ENCODE assay signal across 31 cellular contexts in genomic region chr3:46218310-46218709, GRCh38. TPM values are rescaled to one million over a fixed set of nuclear protein-coding genes. Genes with fewer than 3 reads are reported as not detected.
"Had no signal": no experiment of that assay in that cellular context is flagged by ENCODE, and none has a peak within 500 bp of the region (broad histone marks: within the 10 kb centered on the region; RNA-seq: fewer than 3 reads in every experiment).

No MANE protein-coding gene starts in this region.

- H3K4me1 ChIP-seq: ascending aorta had no signal

- H3K27me3 ChIP-seq: ascending aorta, cardiac muscle cell had no signal

- ATAC-seq: activated CD8-positive, alpha-beta memory T cell treated with anti-CD3 and anti-CD28 coated beads, Interleukin-2, amount 10 ng/mL, durations not matched to agents 7 days and 5 days; activated CD8-positive, alpha-beta T cell treated with anti-CD3 and anti-CD28 coated beads for 36 hours; activated naive CD8-positive, alpha-beta T cell treated with anti-CD3 and anti-CD28 coated beads, Interleukin-2, amount 50 U/mL, for 24 hours had no signal

- H3K4me3 ChIP-seq: ascending aorta, cardiac muscle cell had no signal

- H3K27ac ChIP-seq: ascending aorta, cardiac muscle cell, VCaP had no signal

- FAIRE-seq: bronchial epithelial cell, TTC549 had no signal

- H3K9me3 ChIP-seq: ascending aorta had no signal

- H3K36me3 ChIP-seq: ascending aorta, cardiac muscle cell had no signal

- DNase-seq: activated B cell treated with CpG ODN at 0.5 μM for 24 hours; activated CD4-positive, alpha-beta memory T cell treated with anti-CD3 and anti-CD28 coated beads for 36 hours; activated CD4-positive, alpha-beta T cell treated with anti-CD3 and anti-CD28 coated beads for 4 hours; activated CD4-positive, alpha-beta T cell treated with anti-CD3 and anti-CD28 coated beads, Interleukin-2, amount 10 ng/mL, durations not matched to agents 24 days and 14 days; activated CD4-positive, alpha-beta T cell treated with anti-CD3 and anti-CD28 coated beads, Interleukin-2, amount 50 U/mL, for 1 hour; activated CD4-positive, alpha-beta T cell treated with anti-CD3 and anti-CD28 coated beads, Interleukin-2, amount 50 U/mL, for 4 hours; activated CD4-positive, CD25-positive, alpha-beta regulatory T cell treated with anti-CD3 and anti-CD28 coated beads, Interleukin-2, amount 50 U/mL, for 72 hours; activated CD8-positive, alpha-beta memory T cell treated with anti-CD3 and anti-CD28 coated beads, Interleukin-2, amount 10 ng/mL, durations not matched to agents 7 days and 5 days; activated CD8-positive, alpha-beta memory T cell treated with anti-CD3 and anti-CD28 coated beads, Interleukin-2, amount 50 U/mL, for 48 hours; activated CD8-positive, alpha-beta T cell treated with anti-CD3 and anti-CD28 coated beads for 36 hours; activated effector memory CD4-positive, alpha-beta T cell treated with Interleukin-2 at 50 U/mL for 16 hours; activated gamma-delta T cell; activated naive CD4-positive, alpha-beta T cell treated with anti-CD3 and anti-CD28 coated beads, Interleukin-2, amount 10 ng/mL, durations not matched to agents 7 days and 5 days; activated naive CD4-positive, alpha-beta T cell treated with Interleukin-2 at 50 U/mL for 16 hours; activated naive CD8-positive, alpha-beta T cell treated with anti-CD3 and anti-CD28 coated beads, Interleukin-2, amount 10 ng/mL, durations not matched to agents 7 days and 5 days; activated naive CD8-positive, alpha-beta T cell treated with anti-CD3 and anti-CD28 coated beads, Interleukin-2, amount 50 U/mL, for 24 hours; activated T-cell treated with anti-CD3 and anti-CD28 coated beads, Interleukin-2, amount 50 U/mL, for 24 hours; activated T-cell treated with anti-CD3 and anti-CD28 coated beads, Interleukin-2, amount 50 U/mL, for 48 hours; amygdala; anterior cingulate cortex; caudate nucleus; cerebellar nuclear complex; T-helper 2 cell; T-helper 9 cell had no signal

RNA-seq across cellular contexts. Expression of gene CCR1, which starts 10.2 kb away (rescaled TPM):
- total RNA-seq: bronchial epithelial cell, cardiac muscle cell, chondrocyte had no signal
- polyA plus RNA-seq: cardiac muscle cell had no signal

RNA-seq across cellular contexts. Expression of gene CCR3, which starts 23.9 kb away (rescaled TPM):
- total RNA-seq: activated B cell treated with CpG ODN at 0.5 μM for 24 hours; activated CD4-positive, alpha-beta memory T cell treated with anti-CD3 and anti-CD28 coated beads for 36 hours; activated CD4-positive, alpha-beta T cell treated with anti-CD3 and anti-CD28 coated beads, Interleukin-2, amount 10 ng/mL, durations not matched to agents 24 days and 14 days; activated CD8-positive, alpha-beta T cell treated with anti-CD3 and anti-CD28 coated beads for 36 hours; activated T-helper 2 cell treated with anti-CD3 and anti-CD28 coated beads, Interferon-gamma antibody, Interleukin-2, Interleukin-4, amounts not matched to agents 10 μg/mL and 5 μg/mL and 100 μg/mL, durations not matched to agents 14 hours and 24 hours and 36 hours; ascending aorta; bronchial epithelial cell; cardiac muscle cell; chondrocyte had no signal
- polyA plus RNA-seq: cardiac muscle cell had no signal
